In genomic region chr1:34547043-34547674, GRCh38 we compare ENCODE assay signal across 12 cellular contexts.
DNase-seq lines count a peak whose midpoint lies in the region; ATAC-seq and TF ChIP-seq lines count a peak whose summit lies in the region.
"Had no signal": no experiment of that assay in that cellular context is flagged by ENCODE, and none has a peak within 500 bp of the region (broad histone marks: within the 10 kb centered on the region; RNA-seq: fewer than 3 reads in every experiment).

No MANE protein-coding gene starts in this region.

- POLR2A ChIA-PET in AG04450 (lab: Yijun Ruan, JAX) (no interaction called here), PC-3 (lab: Charles Lee; ENCODE audit: unreplicated experiment) (no interaction called here)

- intact Hi-C loops in PC-3 (cut with micrococcal nuclease) (no loop called here), left colon (cut with DNase I, micrococcal nuclease) (no loop called here), sciatic nerve (cut with DNase I) (no loop called here)

- H2AFZ ChIP-seq in GM23248 (no peak overlapping the region), PC-3 (ENCODE audit: low read length) (no peak overlapping the region)

- H3K9me2 ChIP-seq in GM23248 (ENCODE audit: insufficient read depth) (no peaks in the 10 kb centered on the region), PC-3 (replicated peaks; ENCODE audit: low read length) (no peaks in the 10 kb centered on the region)

- CTCF ChIA-PET in AG04450 (lab: Charles Lee) (no interaction called here), PC-3 (lab: Charles Lee) (no interaction called here)

- no peak overlapping the region for H3K4me2 ChIP-seq in GM23248 (ENCODE audit: unreplicated experiment)
- H3K4me2 ChIP-seq in PC-3 (ENCODE audit: low read length), result no peak overlapping the region

- no TSS peak for BruUV-seq in PC-3 (replicated peaks; lab: Mats Ljungman, UMichigan)

- in situ Hi-C loops in GM23248 (cut with MboI), result no loop called here

- TF ChIP-seq CTCF in AG04450 (IDR thresholded peaks at IDR 0.05; ENCODE audit: low read depth, low read length), result peak; percentile 13; the same call in 1 of the 2 replicates
- TF ChIP-seq CTCF in PC-3 (conservative IDR thresholded peaks at IDR 0.05; ENCODE audit: low read depth, low read length), result peak; percentile 45

- no peak overlapping the region for H3K27ac ChIP-seq in AG04450 (ENCODE audit: low read depth, low read length)
- H3K27ac ChIP-seq in GM23248, result no peak overlapping the region
- H3K27ac ChIP-seq in PC-3 (ENCODE audit: low read length), result no peak overlapping the region

- H4K20me1 ChIP-seq in GM23248 (ENCODE audit: insufficient read depth) (no peaks in the 10 kb centered on the region), PC-3 (ENCODE audit: low read length) (no peaks in the 10 kb centered on the region)

- H3K27me3 ChIP-seq in AG04450 (ENCODE audit: control insufficient read depth, insufficient read depth, low read length) (no peaks in the 10 kb centered on the region), GM23248 (replicated peaks; ENCODE audit: insufficient read depth) (peaks cover 5% of the 10 kb centered on the region; the same call in 1 of the 2 replicates), PC-3 (ENCODE audit: low read length) (no peaks in the 10 kb centered on the region)

- WGBS in GM23248 (ENCODE audit: low coverage in 1 of 2, low lambda C conversion rate in 2 of 2, missing lambda C conversion rate in 2 of 2), 2 experiments, result 11 to 14% methylated on average over 3 of the region's 3 CpGs

- no peak for ATAC-seq in PC-3
- no peak for ATAC-seq in HG03135 (IDR thresholded peaks at IDR 0.05; ENCODE audit: unreplicated experiment)
- ATAC-seq in left colon, result no peak
- no peak for ATAC-seq in sciatic nerve

- H3K4me3 ChIP-seq in AG04450 (ENCODE audit: low read depth, low read length), result no peak overlapping the region
- no peak overlapping the region for H3K4me3 ChIP-seq in GM23248
- H3K4me3 ChIP-seq in PC-3 (ENCODE audit: low read length), result no peak overlapping the region

- no peaks in the 10 kb centered on the region for H3K36me3 ChIP-seq in GM23248 (ENCODE audit: low read depth)
- H3K36me3 ChIP-seq in PC-3 (ENCODE audit: low read depth, low read length), result no peaks in the 10 kb centered on the region

- no peaks in the 10 kb centered on the region for H3K4me1 ChIP-seq in GM23248 (ENCODE audit: insufficient read depth)
- no peaks in the 10 kb centered on the region for H3K4me1 ChIP-seq in PC-3 (ENCODE audit: insufficient read depth, low read length)

- DNase-seq in AG04450 (ENCODE audit: low read depth, low spot score) (no peak), GM23248 (peak; percentile 16), PC-3 (peak; percentile 16), iPS DF 4.7 (ENCODE audit: extremely low read depth, low spot score) (peak; percentile 49), left colon (no peak), NCI-H2107 (lab: John Stamatoyannopoulos, UW) (no peak), sciatic nerve (ENCODE audit: low spot score) (no peak)
- DNase-seq: amygdala; CD4-positive, CD25-positive, alpha-beta regulatory T cell; effector CD4-positive, alpha-beta T cell; T-helper 9 cell had no signal

- H3K79me2 ChIP-seq in GM23248 (ENCODE audit: insufficient read depth) (no peaks in the 10 kb centered on the region), PC-3 (ENCODE audit: low read length) (no peaks in the 10 kb centered on the region)

- H3K9ac ChIP-seq in GM23248 (no peak overlapping the region), PC-3 (ENCODE audit: low read length) (no peak overlapping the region)

- H3F3A ChIP-seq in GM23248 (ENCODE audit: insufficient read depth), result no peaks in the 10 kb centered on the region
- H3F3A ChIP-seq in PC-3 (ENCODE audit: low read length, unreplicated experiment), result no peaks in the 10 kb centered on the region

- H3K9me3 ChIP-seq in AG04450 (ENCODE audit: control insufficient read depth, insufficient read depth, low read length) (no peaks in the 10 kb centered on the region), GM23248 (ENCODE audit: low read depth) (no peaks in the 10 kb centered on the region), PC-3 (ENCODE audit: low read length) (no peaks in the 10 kb centered on the region)

Comparison
In these comparisons a context has a peak if more than half of its experiments do, and no peak if none do; other contexts are left out.
1. DNase-seq: peak in GM23248 (single experiment), PC-3 (single experiment) and iPS DF 4.7 (single experiment); none in AG04450 (single experiment), left colon (0 of 2), NCI-H2107 (single experiment) and sciatic nerve (single experiment).